ENCODE assay signal across 18 cellular contexts in genomic region chr18:80068571-80069272, GRCh38. TPM values are rescaled to one million over a fixed set of nuclear protein-coding genes. Genes with fewer than 3 reads are reported as not detected.
A peak's percentile ranks its signal among the peaks of the same experiment; 100 is the strongest.
DNase-seq lines count a peak whose midpoint lies in the region; ATAC-seq and TF ChIP-seq lines count a peak whose summit lies in the region.
"Had no signal": no experiment of that assay in that cellular context is flagged by ENCODE, and none has a peak within 500 bp of the region (broad histone marks: within the 10 kb centered on the region; RNA-seq: fewer than 3 reads in every experiment).

No MANE protein-coding gene starts in this region.

- H4K20me1 ChIP-seq in GM23338 (replicated peaks; ENCODE audit: insufficient read depth), result no peaks in the 10 kb centered on the region

- 84% methylated on average over 10 of the region's 10 CpGs for WGBS in esophagus muscularis mucosa

- H3K27ac ChIP-seq in GM23338 (ENCODE audit: low read depth) (no peak overlapping the region), esophagus muscularis mucosa (replicated peaks in 1 of 4) (no peak overlapping the region)
- H3K27ac ChIP-seq: Peyer's patch, SJSA1 had no signal

- H3K4me2 ChIP-seq in GM23338, result no peak overlapping the region

- H3K4me3 Mint-ChIP-seq in GM23338 (no peak overlapping the region), nephron progenitor cell (no peak overlapping the region)

- TF ChIP-seq EP300 in esophagus muscularis mucosa (IDR thresholded peaks at IDR 0.05), result no peak

- TF ChIP-seq POLR2A in esophagus muscularis mucosa (IDR thresholded peaks at IDR 0.05; ENCODE audit: low read depth), result no peak

- no peak for TF ChIP-seq CTCF in GM23338 (conservative IDR thresholded peaks at IDR 0.05; ENCODE audit: low read depth in 2 of 2)
- no peak for TF ChIP-seq CTCF in esophagus muscularis mucosa (IDR thresholded peaks at IDR 0.05)
- TF ChIP-seq CTCF in nephron progenitor cell (IDR thresholded peaks at IDR 0.05), result no peak

- H3K4me3 ChIP-seq in GM23338 (no peak overlapping the region), esophagus muscularis mucosa (no peak overlapping the region)
- H3K4me3 ChIP-seq: MG63, Peyer's patch, SJSA1 had no signal

- H3K79me2 ChIP-seq in GM23338 (replicated peaks; ENCODE audit: insufficient read depth), result no peaks in the 10 kb centered on the region

- H3K4me1 ChIP-seq in GM23338 (ENCODE audit: insufficient read depth) (no peaks in the 10 kb centered on the region), esophagus muscularis mucosa (no peaks in the 10 kb centered on the region)
- H3K4me1 ChIP-seq: BE2C, Peyer's patch, SJSA1 had no signal

- no peaks in the 10 kb centered on the region for H3K9me3 ChIP-seq in esophagus muscularis mucosa
- H3K9me3 ChIP-seq: BE2C, MG63, Peyer's patch, SJSA1 had no signal

- peak; percentile 31; the same call in 1 of the 3 replicates for ATAC-seq in GM23338
- ATAC-seq in HG03175 (IDR thresholded peaks at IDR 0.05; ENCODE audit: unreplicated experiment), result no peak
- ATAC-seq in GM21576 (IDR thresholded peaks at IDR 0.05; ENCODE audit: unreplicated experiment), result no peak

- DNase-seq in GM23338 (ENCODE audit: low spot score) (no peak), SW480 (ENCODE audit: low spot score) (peak; percentile 27), esophagus muscularis mucosa (ENCODE audit: extremely low spot score) (peak; percentile 66), nephron progenitor cell (no peak), anterior cingulate cortex (lab: John Stamatoyannopoulos, UW) (no peak)
- DNase-seq: BE2C, DMS79 treated with DMSO at 0.1 percent for 48 hours, Kasumi-1, MG63, NCI-H1417, NCI-H1694 treated with DMSO at 0.1 percent for 48 hours, NCI-H2081 treated with DMSO at 0.1 percent for 48 hours, NCI-H2171 treated with DMSO at 0.1 percent for 48 hours, NCI-H524 treated with DMSO at 0.1 percent for 48 hours, Peyer's patch had no signal

- no peaks in the 10 kb centered on the region for H3F3A ChIP-seq in GM23338 (replicated peaks; ENCODE audit: low read depth)

- intact Hi-C loops in esophagus muscularis mucosa (cut with DNase I), result no loop called here

- H3K9me2 ChIP-seq in GM23338 (ENCODE audit: insufficient read depth), result no peaks in the 10 kb centered on the region

- 0 out of 2 replicates have a peak overlapping the region, but pooled peaks have one; percentile 10 for H2AFZ ChIP-seq in GM23338

- H3K9me3 Mint-ChIP-seq in GM23338 (peaks cover 6% of the 10 kb centered on the region), nephron progenitor cell (peaks cover 18% of the 10 kb centered on the region)

- H3K27ac Mint-ChIP-seq in GM23338 (no peak overlapping the region; the same call in 1 of the 2 replicates), nephron progenitor cell (peak overlapping the region; percentile 46)

- no peaks in the 10 kb centered on the region for H3K27me3 ChIP-seq in GM23338 (ENCODE audit: insufficient read depth)
- no peaks in the 10 kb centered on the region for H3K27me3 ChIP-seq in esophagus muscularis mucosa
- H3K27me3 ChIP-seq: BE2C, MG63, Peyer's patch, SJSA1 had no signal

- H3K36me3 Mint-ChIP-seq in GM23338 (ENCODE audit: low read depth) (no peaks in the 10 kb centered on the region), nephron progenitor cell (ENCODE audit: low read depth) (peaks cover 23% of the 10 kb centered on the region)

- no peaks in the 10 kb centered on the region for H3K36me3 ChIP-seq in GM23338 (ENCODE audit: insufficient read depth)
- H3K36me3 ChIP-seq in esophagus muscularis mucosa, result peaks cover 0 to 1% (median 0%) of the 10 kb centered on the region in 4 donors
- H3K36me3 ChIP-seq: BE2C, MG63, Peyer's patch, SJSA1 had no signal

- no peaks in the 10 kb centered on the region for H3K4me1 Mint-ChIP-seq in GM23338
- no peaks in the 10 kb centered on the region for H3K4me1 Mint-ChIP-seq in nephron progenitor cell

- H3K27me3 Mint-ChIP-seq in GM23338 (ENCODE audit: insufficient read depth, low read depth, poor library complexity) (peaks cover 3% of the 10 kb centered on the region), nephron progenitor cell (ENCODE audit: low read depth, poor library complexity) (no peaks in the 10 kb centered on the region)

TF ChIP-seq in GM23338, 12 proteins besides CTCF, POLR2A, EP300 and RAD21 (continues in another document):
- TF ChIP-seq POLR2AphosphoS5 (IDR thresholded peaks at IDR 0.05; ENCODE audit: low read depth), result no peak
- TF ChIP-seq ZNF462 (CRISPR knock-in tag; IDR thresholded peaks at IDR 0.05), result no peak
- no peak for TF ChIP-seq EZH2 (IDR thresholded peaks at IDR 0.05; ENCODE audit: low read depth, unreplicated experiment)

RNA-seq across cellular contexts. Expression of gene RBFA, which starts 34.5 kb away (rescaled TPM):
- 43.3 and 46.5 TPM in 2 replicates for total RNA-seq in GM23338 (2014; rRNA removed; shearing (Covaris generic))
- polyA plus RNA-seq in GM23338 (2016; fragmentation: Nextera tagmentation; extraction: Ambion mirVana), result 33.8 and 36.3 TPM in 2 replicates
- total RNA-seq in esophagus muscularis mucosa, result 10 to 100 TPM; 22.0 to 32.0 (median 25.6) TPM

RNA-seq across cellular contexts. Expression of gene ADNP2, which starts 40.3 kb away (rescaled TPM):
- total RNA-seq in GM23338 (2014; rRNA removed; shearing (Covaris generic)), result 53.6 and 66.4 TPM in 2 replicates
- 18.5 and 19.3 TPM in 2 replicates for polyA plus RNA-seq in GM23338 (2016; fragmentation: Nextera tagmentation; extraction: Ambion mirVana)
- 10 to 100 TPM; 17.1 to 18.9 (median 17.3) TPM for total RNA-seq in esophagus muscularis mucosa

Comparison
In these comparisons a context has a peak if more than half of its experiments do, and no peak if none do; other contexts are left out.
1. DNase-seq: peak in SW480 (single experiment) and esophagus muscularis mucosa (single experiment); none in GM23338 (single experiment), nephron progenitor cell (single experiment) and anterior cingulate cortex (0 of 58).